19 cellular contexts compared by ENCODE assay signal in the genomic region with DNA sequence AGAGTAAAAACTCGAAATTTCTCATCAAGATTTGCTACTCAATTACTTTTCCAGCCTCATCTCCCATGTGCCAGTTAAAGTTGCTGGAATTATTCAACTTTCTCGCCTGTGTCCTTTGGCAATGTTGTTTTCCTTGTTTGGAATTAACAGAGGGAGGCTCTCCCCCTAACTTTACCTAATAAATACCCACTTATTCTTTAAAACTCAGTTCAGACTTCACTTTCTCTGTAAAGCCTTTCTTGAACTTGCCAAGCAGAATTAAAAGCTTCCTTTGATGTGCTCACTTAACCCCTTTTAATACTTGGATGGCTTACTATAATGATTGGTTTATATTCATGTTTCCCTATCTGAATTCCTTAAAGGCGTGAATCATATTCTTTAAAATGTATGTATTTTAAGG.
DNase-seq lines count a peak whose midpoint lies in the region; ATAC-seq and TF ChIP-seq lines count a peak whose summit lies in the region.
"Had no signal": no experiment of that assay in that cellular context is flagged by ENCODE, and none has a peak within 500 bp of the region (broad histone marks: within the 10 kb centered on the region; RNA-seq: fewer than 3 reads in every experiment).

No MANE protein-coding gene starts in this region.

- no peaks in the 10 kb centered on the region for H3K9me3 ChIP-seq in gastrocnemius medialis
- H3K9me3 ChIP-seq in gastroesophageal sphincter, result no peaks in the 10 kb centered on the region
- H3K9me3 ChIP-seq: BLaER1 had no signal

- no peak overlapping the region for H3K4me3 ChIP-seq in gastrocnemius medialis
- no peak overlapping the region for H3K4me3 ChIP-seq in gastroesophageal sphincter
- H3K4me3 ChIP-seq: BLaER1, GM23248 had no signal

- peaks cover 18% of the 10 kb centered on the region for H3K36me3 Mint-ChIP-seq in WTC11
- H3K36me3 Mint-ChIP-seq in brain, result peaks cover 86% of the 10 kb centered on the region
- peaks cover 4 to 24% (median 18%) of the 10 kb centered on the region in 3 donors for H3K36me3 Mint-ChIP-seq in immature natural killer cell

- CTCF ChIA-PET in WTC11 (lab: Charles Lee), result no interaction called here

- no peak for TF ChIP-seq EP300 in gastroesophageal sphincter (IDR thresholded peaks at IDR 0.05)

- DNase-seq in WTC11 (ENCODE audit: low spot score) (no peak), inferior parietal cortex (ENCODE audit: extremely low spot score) (peak; percentile 23), gastrocnemius medialis (no peak), immature natural killer cell (no peak), NCI-H345 (lab: John Stamatoyannopoulos, UW) (no peak)
- DNase-seq: CD4-positive, CD25-positive, alpha-beta regulatory T cell; H7; Karpas-422; MV-4-11; NCI-H1436 treated with DMSO at 0.1 percent for 48 hours; NCI-H2171 treated with DMSO at 0.1 percent for 48 hours; NCI-H526; NCI-H82; NK-92 treated with Interleukin-12 subunit alpha and Interleukin-12 subunit beta, amount 100 ng/mL, for 24 hours had no signal

- H3K27me3 Mint-ChIP-seq in WTC11 (ENCODE audit: low read depth) (no peaks in the 10 kb centered on the region), brain (no peaks in the 10 kb centered on the region), immature natural killer cell (ENCODE audit: low read depth in 3 of 3) (no peaks in the 10 kb centered on the region)
- H3K27me3 Mint-ChIP-seq: CD4-positive, CD25-positive, alpha-beta regulatory T cell had no signal

- H3K4me1 Mint-ChIP-seq in WTC11 (no peaks in the 10 kb centered on the region), brain (peaks cover 19% of the 10 kb centered on the region), immature natural killer cell (peaks cover 0 to 15% of the 10 kb centered on the region in 2 donors)

- peak overlapping the region; percentile 57 to 88 (median 79) for H3K27ac ChIP-seq in gastrocnemius medialis
- no peak overlapping the region for H3K27ac ChIP-seq in gastroesophageal sphincter
- H3K27ac ChIP-seq: BLaER1, GM23248 had no signal

- TF ChIP-seq POLR2A in gastrocnemius medialis (IDR thresholded peaks at IDR 0.05) (no peak), gastroesophageal sphincter (IDR thresholded peaks at IDR 0.05) (no peak)

- WGBS in gastroesophageal sphincter (ENCODE audit: low coverage in 1 of 2), 2 donors, result 71 to 72% methylated on average over 3 of the region's 3 CpGs

- TF ChIP-seq CTCF in WTC11 (IDR thresholded peaks at IDR 0.05), result no peak
- TF ChIP-seq CTCF in brain (conservative IDR thresholded peaks at IDR 0.05), result no peak
- TF ChIP-seq CTCF in gastrocnemius medialis (IDR thresholded peaks at IDR 0.05 in 4 of 5, conservative IDR thresholded peaks at IDR 0.05 in 1 of 5), result no peak
- TF ChIP-seq CTCF in gastroesophageal sphincter (IDR thresholded peaks at IDR 0.05), result no peak

- ATAC-seq in WTC11 (no peak), gastrocnemius medialis (no peak), GM21619 (IDR thresholded peaks at IDR 0.05; ENCODE audit: unreplicated experiment) (no peak), gastroesophageal sphincter (no peak)

- in situ Hi-C loops in gastrocnemius medialis (cut with MboI; ENCODE audit: low sequenced_read_pairs in 4 of 4), result loop anchor here in 1 of 4 donors (25.0 kb wide), 1 partner anchor 344 kb away; no protein-coding TSS in a partner anchor

- POLR2A ChIA-PET in WTC11 (lab: Charles Lee), result no interaction called here

- H3K4me3 Mint-ChIP-seq in WTC11 (no peak overlapping the region), brain (no peak overlapping the region), immature natural killer cell (no peak overlapping the region)
- H3K4me3 Mint-ChIP-seq: CD4-positive, CD25-positive, alpha-beta regulatory T cell had no signal

- intact Hi-C loops in gastrocnemius medialis (cut with DNase I; ENCODE audit: low total_unique reads), result no loop called here

- peaks cover 4% of the 10 kb centered on the region; the same call in 1 of the 2 replicates for H3K9me3 Mint-ChIP-seq in WTC11
- H3K9me3 Mint-ChIP-seq in brain, result peaks cover 0 to 4% (median 0%) of the 10 kb centered on the region in 5 experiments
- H3K9me3 Mint-ChIP-seq in immature natural killer cell, result no peaks in the 10 kb centered on the region
- H3K9me3 Mint-ChIP-seq: CD4-positive, CD25-positive, alpha-beta regulatory T cell had no signal

- H3K36me3 ChIP-seq in gastrocnemius medialis, result peaks cover 0 to 15% of the 10 kb centered on the region in 2 donors
- peaks cover 0 to 39% of the 10 kb centered on the region in 2 donors for H3K36me3 ChIP-seq in gastroesophageal sphincter

- H3K4me1 ChIP-seq in gastrocnemius medialis, result peaks cover 12 to 24% of the 10 kb centered on the region in 2 donors
- peaks cover 0 to 13% (median 0%) of the 10 kb centered on the region in 3 donors for H3K4me1 ChIP-seq in gastroesophageal sphincter
- H3K4me1 ChIP-seq: BLaER1 had no signal

- H3K27ac Mint-ChIP-seq in WTC11 (peak overlapping the region; percentile 52), brain (peak overlapping the region in 4 of 5 experiments; percentile 72 to 92 (median 80)), immature natural killer cell (peak overlapping the region in 2 of 6 donors; percentile 17 to 43)
- H3K27ac Mint-ChIP-seq: CD4-positive, CD25-positive, alpha-beta regulatory T cell had no signal

- H3K27me3 ChIP-seq in gastrocnemius medialis (no peaks in the 10 kb centered on the region), gastroesophageal sphincter (no peaks in the 10 kb centered on the region)
- H3K27me3 ChIP-seq: BLaER1 had no signal

TF ChIP-seq in WTC11, 78 proteins besides CTCF, POLR2A, EP300 and RAD21:
- TF ChIP-seq NFATC4 (CRISPR knock-in tag; IDR thresholded peaks at IDR 0.05) (no peak), ATF1 (CRISPR knock-in tag; IDR thresholded peaks at IDR 0.05) (no peak), IRF2 (CRISPR knock-in tag; IDR thresholded peaks at IDR 0.05; ENCODE audit: borderline replicate concordance, low read depth) (no peak)
- TF ChIP-seq, protein P1, sequence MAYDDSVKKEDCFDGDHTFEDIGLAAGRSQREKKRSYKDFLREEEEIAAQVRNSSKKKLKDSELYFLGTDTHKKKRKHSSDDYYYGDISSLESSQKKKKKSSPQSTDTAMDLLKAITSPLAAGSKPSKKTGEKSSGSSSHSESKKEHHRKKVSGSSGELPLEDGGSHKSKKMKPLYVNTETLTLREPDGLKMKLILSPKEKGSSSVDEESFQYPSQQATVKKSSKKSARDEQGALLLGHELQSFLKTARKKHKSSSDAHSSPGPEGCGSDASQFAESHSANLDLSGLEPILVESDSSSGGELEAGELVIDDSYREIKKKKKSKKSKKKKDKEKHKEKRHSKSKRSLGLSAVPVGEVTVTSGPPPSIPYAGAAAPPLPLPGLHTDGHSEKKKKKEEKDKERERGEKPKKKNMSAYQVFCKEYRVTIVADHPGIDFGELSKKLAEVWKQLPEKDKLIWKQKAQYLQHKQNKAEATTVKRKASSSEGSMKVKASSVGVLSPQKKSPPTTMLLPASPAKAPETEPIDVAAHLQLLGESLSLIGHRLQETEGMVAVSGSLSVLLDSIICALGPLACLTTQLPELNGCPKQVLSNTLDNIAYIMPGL (CRISPR knock-in tag; IDR thresholded peaks at IDR 0.05), result no peak

Comparison
In these comparisons a context has a peak if more than half of its experiments do, and no peak if none do; other contexts are left out.
1. H3K27ac ChIP-seq: peak in gastrocnemius medialis (4 of 4); none in gastroesophageal sphincter (0 of 4).